25 cellular contexts compared by ENCODE assay signal in the genomic region with DNA sequence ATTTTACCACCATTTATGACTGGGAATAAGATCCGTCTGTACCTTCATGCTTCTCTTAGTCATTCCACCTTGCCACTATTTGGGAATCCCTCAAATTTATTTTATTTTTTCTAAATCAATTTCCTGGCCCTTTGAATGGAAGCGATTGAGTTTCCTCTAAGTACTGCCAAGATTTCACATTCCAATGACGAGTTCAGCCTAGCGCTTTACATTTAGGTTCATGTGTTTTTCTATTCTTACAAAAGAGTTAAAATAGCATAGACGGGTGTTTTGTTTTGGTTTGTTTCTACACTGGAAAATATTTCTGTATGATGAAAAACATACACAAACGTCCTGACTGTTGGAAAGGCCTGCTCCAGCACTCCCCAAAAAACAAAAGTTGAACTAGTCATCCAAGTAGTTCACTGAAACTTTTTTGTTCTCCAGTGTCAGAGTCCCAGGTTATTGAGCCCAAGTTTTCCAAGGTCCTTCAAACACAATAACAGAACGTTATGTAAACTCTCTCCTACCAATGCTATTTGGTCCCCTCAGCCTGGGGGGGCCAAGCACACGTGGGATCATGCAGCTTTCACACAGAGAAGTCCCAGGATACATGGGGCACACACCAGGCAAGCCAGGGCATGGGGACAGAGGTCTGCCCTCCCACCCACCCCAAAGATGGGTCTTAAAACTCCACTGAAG.
DNase-seq lines count a peak whose midpoint lies in the region; ATAC-seq and TF ChIP-seq lines count a peak whose summit lies in the region.
"Had no signal": no experiment of that assay in that cellular context is flagged by ENCODE, and none has a peak within 500 bp of the region (broad histone marks: within the 10 kb centered on the region; RNA-seq: fewer than 3 reads in every experiment).

No MANE protein-coding gene starts in this region.

- H3K4me1 ChIP-seq in fibroblast of lung (ENCODE audit: control insufficient read depth, extremely low read depth, insufficient read depth, low read length), result no peaks in the 10 kb centered on the region
- H3K4me1 ChIP-seq in osteoblast (ENCODE audit: insufficient read depth, low read length), result no peaks in the 10 kb centered on the region

- H3K4me3 ChIP-seq in AG04450 (ENCODE audit: low read depth, low read length) (no peak overlapping the region), astrocyte of the spinal cord (ENCODE audit: low read depth, low read length) (no peak overlapping the region), fibroblast of lung (replicated peaks in 1 of 4; ENCODE audit: control extremely low read depth in 1 of 4, insufficient read depth in 1 of 4, low read depth in 3 of 4, low read length in 4 of 4) (no peak overlapping the region), osteoblast (ENCODE audit: insufficient read depth, low read length) (no peak overlapping the region)
- H3K4me3 ChIP-seq: dorsolateral prefrontal cortex had no signal

- H3K36me3 ChIP-seq in fibroblast of lung (ENCODE audit: control insufficient read depth, insufficient read depth, low read length), result no peaks in the 10 kb centered on the region
- no peaks in the 10 kb centered on the region for H3K36me3 ChIP-seq in osteoblast (ENCODE audit: insufficient read depth, low read length)

- no peak overlapping the region for H3K4me3 Mint-ChIP-seq in activated T-helper 1 cell treated with anti-CD3 and anti-CD28 coated beads, Interleukin-12 subunit alpha, Interleukin-12 subunit beta, Interleukin-2, Interleukin-4 antibody, amounts not matched to agents 30 ng/mL and 10 ng/mL and 1 ng/mL, durations not matched to agents 14 hours and 24 hours and 36 hours
- no peak overlapping the region for H3K4me3 Mint-ChIP-seq in activated T-cell treated with anti-CD3 and anti-CD28 coated beads, Interleukin-2, amount 50 U/mL, for 72 hours
- H3K4me3 Mint-ChIP-seq in activated CD4-positive, alpha-beta memory T cell treated with anti-CD3 and anti-CD28 coated beads, Interleukin-2, amount 10 ng/mL, durations not matched to agents 7 days and 5 days, result no peak overlapping the region
- H3K4me3 Mint-ChIP-seq: CD14-positive monocyte, neural crest cell, type B pancreatic cell had no signal

- no peaks in the 10 kb centered on the region for H3K9me3 Mint-ChIP-seq in activated T-helper 1 cell treated with anti-CD3 and anti-CD28 coated beads, Interleukin-12 subunit alpha, Interleukin-12 subunit beta, Interleukin-2, Interleukin-4 antibody, amounts not matched to agents 30 ng/mL and 10 ng/mL and 1 ng/mL, durations not matched to agents 14 hours and 24 hours and 36 hours
- H3K9me3 Mint-ChIP-seq in activated T-cell treated with anti-CD3 and anti-CD28 coated beads, Interleukin-2, amount 50 U/mL, for 72 hours, result no peaks in the 10 kb centered on the region
- no peaks in the 10 kb centered on the region for H3K9me3 Mint-ChIP-seq in activated CD4-positive, alpha-beta memory T cell treated with anti-CD3 and anti-CD28 coated beads, Interleukin-2, amount 10 ng/mL, durations not matched to agents 7 days and 5 days
- H3K9me3 Mint-ChIP-seq: activated naive CD4-positive, alpha-beta T cell treated with anti-CD3 and anti-CD28 coated beads, Interleukin-2, amount 50 U/mL, for 72 hours; CD14-positive monocyte; IgD-negative memory B cell; neural crest cell; type B pancreatic cell had no signal

- TF ChIP-seq CTCF in AG04450 (IDR thresholded peaks at IDR 0.05; ENCODE audit: low read depth, low read length) (no peak), astrocyte of the spinal cord (IDR thresholded peaks at IDR 0.05; ENCODE audit: low read depth, low read length) (no peak), fibroblast of lung (conservative IDR thresholded peaks at IDR 0.05 in 1 of 2, IDR thresholded peaks at IDR 0.05 in 1 of 2; ENCODE audit: low read depth in 1 of 2, low read length in 2 of 2) (no peak), osteoblast (IDR thresholded peaks at IDR 0.05; ENCODE audit: extremely low read depth, low read depth, low read length) (no peak)

- no peak for ATAC-seq in activated T-cell treated with anti-CD3 and anti-CD28 coated beads, Interleukin-2, amount 50 U/mL, for 72 hours (replicated peaks in 1 of 2)
- ATAC-seq: activated naive CD4-positive, alpha-beta T cell treated with anti-CD3 and anti-CD28 coated beads, Interleukin-2, amount 50 U/mL, for 72 hours; left colon; sciatic nerve had no signal

- H2AFZ ChIP-seq in fibroblast of lung (ENCODE audit: low read length) (no peak overlapping the region), osteoblast (ENCODE audit: low read length) (no peak overlapping the region)

- H3K79me2 ChIP-seq in fibroblast of lung (ENCODE audit: control insufficient read depth, insufficient read depth, low read length) (no peaks in the 10 kb centered on the region), osteoblast (ENCODE audit: insufficient read depth, low read length) (no peaks in the 10 kb centered on the region)

- POLR2A ChIA-PET in AG04450 (lab: Yijun Ruan, JAX), result no interaction called here
- POLR2A ChIA-PET in activated CD4-positive, alpha-beta memory T cell treated with anti-CD3 and anti-CD28 coated beads, Interleukin-2, amount 10 ng/mL, durations not matched to agents 7 days and 5 days (lab: Charles Lee), result no interaction called here

- H3K4me2 ChIP-seq in fibroblast of lung (ENCODE audit: extremely low read depth, insufficient read depth, low read length), result no peak overlapping the region
- no peak overlapping the region for H3K4me2 ChIP-seq in osteoblast (ENCODE audit: insufficient read depth, low read length)

- H4K20me1 ChIP-seq in fibroblast of lung (ENCODE audit: control insufficient read depth, extremely low read depth, insufficient read depth, low read length), result no peaks in the 10 kb centered on the region
- peaks cover 2% of the 10 kb centered on the region for H4K20me1 ChIP-seq in osteoblast (ENCODE audit: insufficient read depth, low read length)

- no peaks in the 10 kb centered on the region for H3K9me3 ChIP-seq in AG04450 (ENCODE audit: control insufficient read depth, insufficient read depth, low read length)
- H3K9me3 ChIP-seq in fibroblast of lung (ENCODE audit: control insufficient read depth, insufficient read depth, low read depth, low read length), result no peaks in the 10 kb centered on the region
- no peaks in the 10 kb centered on the region for H3K9me3 ChIP-seq in osteoblast (ENCODE audit: low read depth, low read length)

- H3K27me3 ChIP-seq in AG04450 (ENCODE audit: control insufficient read depth, insufficient read depth, low read length), result no peaks in the 10 kb centered on the region
- H3K27me3 ChIP-seq in fibroblast of lung (ENCODE audit: control insufficient read depth, insufficient read depth, low read length), result no peaks in the 10 kb centered on the region
- peaks cover 4% of the 10 kb centered on the region for H3K27me3 ChIP-seq in osteoblast (ENCODE audit: insufficient read depth, low read length)
- H3K27me3 ChIP-seq: dorsolateral prefrontal cortex had no signal

- no peaks in the 10 kb centered on the region for H3K36me3 Mint-ChIP-seq in activated T-helper 1 cell treated with anti-CD3 and anti-CD28 coated beads, Interleukin-12 subunit alpha, Interleukin-12 subunit beta, Interleukin-2, Interleukin-4 antibody, amounts not matched to agents 30 ng/mL and 10 ng/mL and 1 ng/mL, durations not matched to agents 14 hours and 24 hours and 36 hours (ENCODE audit: low read depth)
- no peaks in the 10 kb centered on the region for H3K36me3 Mint-ChIP-seq in activated T-cell treated with anti-CD3 and anti-CD28 coated beads, Interleukin-2, amount 50 U/mL, for 72 hours (ENCODE audit: insufficient read depth in 2 of 2)
- no peaks in the 10 kb centered on the region for H3K36me3 Mint-ChIP-seq in activated CD4-positive, alpha-beta memory T cell treated with anti-CD3 and anti-CD28 coated beads, Interleukin-2, amount 10 ng/mL, durations not matched to agents 7 days and 5 days (ENCODE audit: low read depth)
- H3K36me3 Mint-ChIP-seq: activated naive CD4-positive, alpha-beta T cell treated with anti-CD3 and anti-CD28 coated beads, Interleukin-2, amount 50 U/mL, for 72 hours; IgD-negative memory B cell; type B pancreatic cell had no signal

- DNase-seq in AG04450 (ENCODE audit: low read depth, low spot score), result no peak
- DNase-seq in astrocyte of the spinal cord (ENCODE audit: low read depth, low spot score), result peak; percentile 62
- peak; percentile 67 to 76 for DNase-seq in fibroblast of lung (ENCODE audit: low read depth in 2 of 2)
- DNase-seq in osteoblast (ENCODE audit: insufficient read length, low spot score, missing footprints), result peak; percentile 57
- DNase-seq in Kasumi-1 (lab: John Stamatoyannopoulos, UW), result no peak
- DNase-seq in activated T-helper 1 cell treated with anti-CD3 and anti-CD28 coated beads, Interleukin-12 subunit alpha, Interleukin-12 subunit beta, Interleukin-2, Interleukin-4 antibody, amounts not matched to agents 30 ng/mL and 10 ng/mL and 1 ng/mL, durations not matched to agents 14 hours and 24 hours and 36 hours (ENCODE audit: low spot score), result no peak
- no peak for DNase-seq in activated T-cell treated with anti-CD3 and anti-CD28 coated beads, Interleukin-2, amount 50 U/mL, for 72 hours
- DNase-seq in activated CD4-positive, alpha-beta memory T cell treated with anti-CD3 and anti-CD28 coated beads, Interleukin-2, amount 10 ng/mL, durations not matched to agents 7 days and 5 days, result no peak
- DNase-seq: 8988T; activated CD4-positive, alpha-beta T cell treated with anti-CD3 and anti-CD28 coated beads for 4 hours; activated effector memory CD4-positive, alpha-beta T cell treated with Interleukin-2 at 50 U/mL for 16 hours; central memory CD4-positive, alpha-beta T cell; dorsolateral prefrontal cortex; hypothalamus; left colon; NCI-H1694; NCI-H446 treated with DMSO at 0.1 percent for 48 hours; stimulated activated CD4-positive, alpha-beta T cell treated with anti-CD3 and anti-CD28 coated beads, Interleukin-15, amount 100 ng/mL, for 24 hours; stimulated activated naive CD4-positive, alpha-beta T cell had no signal

- H3K4me1 Mint-ChIP-seq in activated T-helper 1 cell treated with anti-CD3 and anti-CD28 coated beads, Interleukin-12 subunit alpha, Interleukin-12 subunit beta, Interleukin-2, Interleukin-4 antibody, amounts not matched to agents 30 ng/mL and 10 ng/mL and 1 ng/mL, durations not matched to agents 14 hours and 24 hours and 36 hours (ENCODE audit: low read depth), result no peaks in the 10 kb centered on the region
- peaks cover 32% of the 10 kb centered on the region for H3K4me1 Mint-ChIP-seq in activated T-cell treated with anti-CD3 and anti-CD28 coated beads, Interleukin-2, amount 50 U/mL, for 72 hours (ENCODE audit: low read depth)
- no peaks in the 10 kb centered on the region for H3K4me1 Mint-ChIP-seq in activated CD4-positive, alpha-beta memory T cell treated with anti-CD3 and anti-CD28 coated beads, Interleukin-2, amount 10 ng/mL, durations not matched to agents 7 days and 5 days

- intact Hi-C loops in activated T-helper 1 cell treated with anti-CD3 and anti-CD28 coated beads, Interleukin-12 subunit alpha, Interleukin-12 subunit beta, Interleukin-2, Interleukin-4 antibody, amounts not matched to agents 30 ng/mL and 10 ng/mL and 1 ng/mL, durations not matched to agents 14 hours and 24 hours and 36 hours (cut with micrococcal nuclease), result no loop called here

- H3K9ac ChIP-seq in fibroblast of lung (ENCODE audit: insufficient read depth, low read length), result no peak overlapping the region

- H3K27ac ChIP-seq in AG04450 (ENCODE audit: low read depth, low read length) (peak overlapping the region; percentile 49), fibroblast of lung (ENCODE audit: insufficient read depth, low read length) (no peak overlapping the region), osteoblast (ENCODE audit: low read depth, low read length) (no peak overlapping the region)
- H3K27ac ChIP-seq: dorsolateral prefrontal cortex had no signal

- in situ Hi-C loops in astrocyte of the spinal cord (cut with HindIII; ENCODE audit: low sequenced_read_pairs), result no loop called here

- CTCF ChIA-PET in AG04450 (lab: Charles Lee), result no interaction called here
- CTCF ChIA-PET in activated CD4-positive, alpha-beta memory T cell treated with anti-CD3 and anti-CD28 coated beads, Interleukin-2, amount 10 ng/mL, durations not matched to agents 7 days and 5 days (lab: Charles Lee), result no interaction called here

- no peaks in the 10 kb centered on the region for H3K27me3 Mint-ChIP-seq in activated T-helper 1 cell treated with anti-CD3 and anti-CD28 coated beads, Interleukin-12 subunit alpha, Interleukin-12 subunit beta, Interleukin-2, Interleukin-4 antibody, amounts not matched to agents 30 ng/mL and 10 ng/mL and 1 ng/mL, durations not matched to agents 14 hours and 24 hours and 36 hours (ENCODE audit: insufficient read depth)
- H3K27me3 Mint-ChIP-seq in activated T-cell treated with anti-CD3 and anti-CD28 coated beads, Interleukin-2, amount 50 U/mL, for 72 hours (ENCODE audit: low read depth), result no peaks in the 10 kb centered on the region
- no peaks in the 10 kb centered on the region for H3K27me3 Mint-ChIP-seq in activated CD4-positive, alpha-beta memory T cell treated with anti-CD3 and anti-CD28 coated beads, Interleukin-2, amount 10 ng/mL, durations not matched to agents 7 days and 5 days
- H3K27me3 Mint-ChIP-seq: IgD-negative memory B cell, type B pancreatic cell had no signal

- no peak overlapping the region for H3K27ac Mint-ChIP-seq in activated T-helper 1 cell treated with anti-CD3 and anti-CD28 coated beads, Interleukin-12 subunit alpha, Interleukin-12 subunit beta, Interleukin-2, Interleukin-4 antibody, amounts not matched to agents 30 ng/mL and 10 ng/mL and 1 ng/mL, durations not matched to agents 14 hours and 24 hours and 36 hours
- no peak overlapping the region for H3K27ac Mint-ChIP-seq in activated T-cell treated with anti-CD3 and anti-CD28 coated beads, Interleukin-2, amount 50 U/mL, for 72 hours
- H3K27ac Mint-ChIP-seq in activated CD4-positive, alpha-beta memory T cell treated with anti-CD3 and anti-CD28 coated beads, Interleukin-2, amount 10 ng/mL, durations not matched to agents 7 days and 5 days, result no peak overlapping the region
- H3K27ac Mint-ChIP-seq: IgD-negative memory B cell, type B pancreatic cell had no signal

Comparison
In these comparisons a context has a peak if more than half of its experiments do, and no peak if none do; other contexts are left out.
1. DNase-seq: peak in astrocyte of the spinal cord (single experiment), fibroblast of lung (2 of 2) and osteoblast (single experiment); none in AG04450 (single experiment), Kasumi-1 (0 of 2), activated T-helper 1 cell treated with anti-CD3 and anti-CD28 coated beads, Interleukin-12 subunit alpha, Interleukin-12 subunit beta, Interleukin-2, Interleukin-4 antibody, amounts not matched to agents 30 ng/mL and 10 ng/mL and 1 ng/mL, durations not matched to agents 14 hours and 24 hours and 36 hours (single experiment), activated T-cell treated with anti-CD3 and anti-CD28 coated beads, Interleukin-2, amount 50 U/mL, for 72 hours (0 of 2) and activated CD4-positive, alpha-beta memory T cell treated with anti-CD3 and anti-CD28 coated beads, Interleukin-2, amount 10 ng/mL, durations not matched to agents 7 days and 5 days (single experiment).